8 cellular contexts compared by ENCODE assay signal in genomic region chr10:11197266-11197712, GRCh38.
A peak's percentile ranks its signal among the peaks of the same experiment; 100 is the strongest.
DNase-seq lines count a peak whose midpoint lies in the region; ATAC-seq and TF ChIP-seq lines count a peak whose summit lies in the region.

No MANE protein-coding gene starts in this region.

- no peaks in the 10 kb centered on the region for H3K36me3 ChIP-seq in colonic mucosa
- H3K36me3 ChIP-seq in smooth muscle cell (ENCODE audit: low read depth) = no peaks in the 10 kb centered on the region
- H3K36me3 ChIP-seq in BE2C = no peaks in the 10 kb centered on the region
- H3K36me3 ChIP-seq in sigmoid colon = no peaks in the 10 kb centered on the region

- TF ChIP-seq EP300 in sigmoid colon (IDR thresholded peaks at IDR 0.05) = no peak

- H3K4me3 ChIP-seq in GM12865 (ENCODE audit: low read depth, low read length) = peak overlapping the region; percentile 33
- no peak overlapping the region for H3K4me3 ChIP-seq in colonic mucosa
- no peak overlapping the region for H3K4me3 ChIP-seq in smooth muscle cell
- no peak overlapping the region for H3K4me3 ChIP-seq in BE2C (ENCODE audit: low read depth, low read length)
- no peak overlapping the region for H3K4me3 ChIP-seq in sigmoid colon

- H3K79me2 ChIP-seq in smooth muscle cell (ENCODE audit: low read depth) = no peaks in the 10 kb centered on the region

- no peak for TF ChIP-seq CTCF in GM12865 (IDR thresholded peaks at IDR 0.05; ENCODE audit: insufficient read depth, low read depth, low read length, missing control alignments)
- TF ChIP-seq CTCF in colonic mucosa (IDR thresholded peaks at IDR 0.05) = no peak
- no peak for TF ChIP-seq CTCF in smooth muscle cell (IDR thresholded peaks at IDR 0.05; ENCODE audit: borderline replicate concordance, insufficient read depth, poor library complexity, severe bottlenecking)
- TF ChIP-seq CTCF in BE2C (IDR thresholded peaks at IDR 0.05; ENCODE audit: low read depth, low read length) = no peak
- no peak for TF ChIP-seq CTCF in sigmoid colon (IDR thresholded peaks at IDR 0.05)

- H3K27me3 ChIP-seq in colonic mucosa (no peaks in the 10 kb centered on the region), smooth muscle cell (ENCODE audit: low read depth) (peaks cover 9% of the 10 kb centered on the region), BE2C (no peaks in the 10 kb centered on the region), sigmoid colon (no peaks in the 10 kb centered on the region)

- intact Hi-C loops in colonic mucosa (cut with DNase I) = no loop called here
- intact Hi-C loops in sigmoid colon (cut with DNase I) = no loop called here

- H3F3A ChIP-seq in smooth muscle cell (ENCODE audit: low read depth) = no peaks in the 10 kb centered on the region

- H3K9me3 ChIP-seq in colonic mucosa = no peaks in the 10 kb centered on the region
- H3K9me3 ChIP-seq in smooth muscle cell (replicated peaks; ENCODE audit: low read depth) = no peaks in the 10 kb centered on the region
- H3K9me3 ChIP-seq in BE2C = no peaks in the 10 kb centered on the region
- peaks cover 0 to 2% (median 0%) of the 10 kb centered on the region in 4 donors for H3K9me3 ChIP-seq in sigmoid colon

- H3K4me1 ChIP-seq in colonic mucosa = peaks cover 7% of the 10 kb centered on the region
- H3K4me1 ChIP-seq in smooth muscle cell (ENCODE audit: low read depth) = no peaks in the 10 kb centered on the region
- H3K4me1 ChIP-seq in BE2C = no peaks in the 10 kb centered on the region
- peaks cover 0 to 37% (median 29%) of the 10 kb centered on the region in 4 donors for H3K4me1 ChIP-seq in sigmoid colon

- WGBS in smooth muscle cell (ENCODE audit: low lambda C conversion rate) = 41% methylated on average over 7 of the region's 7 CpGs
- WGBS in sigmoid colon, 2 donors = 6 to 34% methylated on average over 7 of the region's 7 CpGs

- no peak overlapping the region for H2AFZ ChIP-seq in smooth muscle cell (ENCODE audit: low read depth)

- H3K9ac ChIP-seq in colonic mucosa (ENCODE audit: low read depth in 2 of 2, low read length in 2 of 2) = no peak overlapping the region
- H3K9ac ChIP-seq in smooth muscle cell (ENCODE audit: low read depth) = no peak overlapping the region

- ATAC-seq in GM21423 (IDR thresholded peaks at IDR 0.05; ENCODE audit: unreplicated experiment) (peak; percentile 74), HG03520 (IDR thresholded peaks at IDR 0.05; ENCODE audit: unreplicated experiment) (peak; percentile 69)

- peak; percentile 78 for DNase-seq in GM12865 (ENCODE audit: low read depth)
- peak; percentile 68 for DNase-seq in colonic mucosa
- no peak for DNase-seq in smooth muscle cell (lab: John Stamatoyannopoulos, UW; ENCODE audit: unreplicated experiment)
- no peak for DNase-seq in BE2C
- no peak for DNase-seq in NCI-H524 treated with DMSO at 0.1 percent for 48 hours (lab: John Stamatoyannopoulos, UW)
- no peak for DNase-seq in sigmoid colon

- peak overlapping the region; percentile 57 for H3K4me2 ChIP-seq in smooth muscle cell

- no peaks in the 10 kb centered on the region for H4K20me1 ChIP-seq in smooth muscle cell (ENCODE audit: low read depth)

- peak overlapping the region; percentile 2 for H3K27ac ChIP-seq in colonic mucosa
- no peak overlapping the region for H3K27ac ChIP-seq in smooth muscle cell (ENCODE audit: low read depth)
- peak overlapping the region in 2 of 4 donors; percentile 16 to 20 for H3K27ac ChIP-seq in sigmoid colon

- no peak for TF ChIP-seq POLR2A in sigmoid colon (IDR thresholded peaks at IDR 0.05)

Comparison
In these comparisons a context has a peak if more than half of its experiments do, and no peak if none do; other contexts are left out.
1. DNase-seq: peak in GM12865 (single experiment) and colonic mucosa (single experiment); none in smooth muscle cell (single experiment), BE2C (single experiment), NCI-H524 treated with DMSO at 0.1 percent for 48 hours (single experiment) and sigmoid colon (single experiment).